In genomic region chr9:38036359-38037084, GRCh38 we compare ENCODE assay signal across 1 cellular context.
A peak's percentile ranks its signal among the peaks of the same experiment; 100 is the strongest.
TF ChIP-seq lines count a peak whose summit lies in the region.

No MANE protein-coding gene starts in this region.

TF ChIP-seq in K562, 482 proteins besides CTCF, POLR2A, EP300 and RAD21:
- peak; percentile 85 for TF ChIP-seq ESRRA (IDR thresholded peaks at IDR 0.05; ENCODE audit: borderline replicate concordance, low read depth)
- peak; percentile 14 for TF ChIP-seq PHF20 (IDR thresholded peaks at IDR 0.05; ENCODE audit: partially characterized antibody)
- peak; percentile 37; the same call in 1 of the 2 replicates for TF ChIP-seq TAL1 (IDR thresholded peaks at IDR 0.05)
- TF ChIP-seq NFIC (IDR thresholded peaks at IDR 0.05): 0 out of 2 replicates have a peak, but pooled peaks have one; percentile 9
- TF ChIP-seq KLF16 (IDR thresholded peaks at IDR 0.05): no peak
- TF ChIP-seq RFX7 (CRISPR knock-in tag; IDR thresholded peaks at IDR 0.05): no peak
- peak; percentile 77 for TF ChIP-seq RBM25 (IDR thresholded peaks at IDR 0.05; ENCODE audit: low read depth, low read length, severe bottlenecking)
- TF ChIP-seq HDAC1 (IDR thresholded peaks at IDR 0.05): 0 out of 4 replicates have a peak, but pooled peaks of 1 of the 2 experiments have one; percentile 56
- TF ChIP-seq ZBTB7A (IDR thresholded peaks at IDR 0.05; ENCODE audit: borderline replicate concordance, control insufficient read depth, low read depth, low read length): peak; percentile 31; the same call in 1 of the 2 replicates
- TF ChIP-seq FOSL1 (tag; conservative IDR thresholded peaks at IDR 0.05): no peak
- TF ChIP-seq JUND (IDR thresholded peaks at IDR 0.05; ENCODE audit: borderline replicate concordance, low read depth, low read length): peak; percentile 53; the same call in 1 of the 2 replicates
- no peak; the same call in 2 of the 3 replicates for TF ChIP-seq JUND (tag; IDR thresholded peaks at IDR 0.05; ENCODE audit: borderline replicate concordance, low read depth, low read length)
- TF ChIP-seq ZNF280A (IDR thresholded peaks at IDR 0.05; ENCODE audit: low read depth, partially characterized antibody): no peak
- no peak for TF ChIP-seq ZNF398 (CRISPR knock-in tag; IDR thresholded peaks at IDR 0.05)
- TF ChIP-seq RCOR1 (IDR thresholded peaks at IDR 0.05; ENCODE audit: borderline replicate concordance in 1 of 2, low read depth in 2 of 2, low read length in 2 of 2): peak in 1 of 2 experiments; percentile 26; a peak in 1 of 4 replicates
- TF ChIP-seq ZNF408 (CRISPR knock-in tag; IDR thresholded peaks at IDR 0.05; ENCODE audit: low read depth): no peak
- TF ChIP-seq RNF219 (CRISPR knock-in tag; IDR thresholded peaks at IDR 0.05): no peak
- peak; percentile 51 for TF ChIP-seq CBFA2T2 (conservative IDR thresholded peaks at IDR 0.05)
- peak; percentile 58; the same call in 1 of the 2 replicates for TF ChIP-seq CEBPB (tag; IDR thresholded peaks at IDR 0.05)
- TF ChIP-seq ZNF263 (CRISPR knock-in tag; IDR thresholded peaks at IDR 0.05; ENCODE audit: borderline replicate concordance): no peak
- no peak for TF ChIP-seq BRD4 (IDR thresholded peaks at IDR 0.05)
- TF ChIP-seq ARID1B (IDR thresholded peaks at IDR 0.05): peak; percentile 62
- TF ChIP-seq CEBPG (CRISPR knock-in tag; IDR thresholded peaks at IDR 0.05): 0 out of 2 replicates have a peak, but pooled peaks have one; percentile 25
- TF ChIP-seq CEBPG (tag; conservative IDR thresholded peaks at IDR 0.05 in 1 of 2, IDR thresholded peaks at IDR 0.05 in 1 of 2): no peak
- 0 out of 2 replicates have a peak, but pooled peaks have one; percentile 5 for TF ChIP-seq SMAD4 (CRISPR knock-in tag; conservative IDR thresholded peaks at IDR 0.05)
- TF ChIP-seq MTF1 (CRISPR knock-in tag; IDR thresholded peaks at IDR 0.05; ENCODE audit: borderline replicate concordance): no peak
- peak; percentile 21; the same call in 1 of the 2 replicates for TF ChIP-seq MTA2 (IDR thresholded peaks at IDR 0.05; ENCODE audit: low read depth)
- TF ChIP-seq CBFA2T3 (IDR thresholded peaks at IDR 0.05): peak; percentile 69
- no peak for TF ChIP-seq DMBX1 (CRISPR knock-in tag; IDR thresholded peaks at IDR 0.05; ENCODE audit: borderline replicate concordance)
- no peak for TF ChIP-seq FOXP4 (CRISPR knock-in tag; IDR thresholded peaks at IDR 0.05; ENCODE audit: borderline replicate concordance)
- no peak for TF ChIP-seq KDM4B (IDR thresholded peaks at IDR 0.05; ENCODE audit: borderline replicate concordance in 2 of 2, low read depth in 1 of 2)
- no peak for TF ChIP-seq ZNF75A (CRISPR knock-in tag; IDR thresholded peaks at IDR 0.05)
- TF ChIP-seq DEAF1 (CRISPR knock-in tag; IDR thresholded peaks at IDR 0.05): no peak
- peak; percentile 48 for TF ChIP-seq TCF3 (CRISPR knock-in tag; IDR thresholded peaks at IDR 0.05)
- TF ChIP-seq UBTF (IDR thresholded peaks at IDR 0.05; ENCODE audit: borderline replicate concordance in 1 of 2, low read depth in 2 of 2, low read length in 2 of 2): 0 out of 4 replicates have a peak, but pooled peaks of 1 of the 2 experiments have one; percentile 38
- peak; percentile 43; the same call in 1 of the 2 replicates for TF ChIP-seq EGR1 (conservative IDR thresholded peaks at IDR 0.05)
- TF ChIP-seq MYNN (IDR thresholded peaks at IDR 0.05): peak; percentile 54; the same call in 1 of the 2 replicates
- TF ChIP-seq MYNN (CRISPR knock-in tag; IDR thresholded peaks at IDR 0.05): no peak
- TF ChIP-seq PREB (CRISPR knock-in tag; IDR thresholded peaks at IDR 0.05): no peak
- 0 out of 2 replicates have a peak, but pooled peaks have one; percentile 36 for TF ChIP-seq SMARCA5 (IDR thresholded peaks at IDR 0.05)
- no peak for TF ChIP-seq SP1 (CRISPR knock-in tag; IDR thresholded peaks at IDR 0.05)
- peak; percentile 63; the same call in 1 of the 2 replicates for TF ChIP-seq HDAC2 (IDR thresholded peaks at IDR 0.05)
- TF ChIP-seq IRF2 (CRISPR knock-in tag; IDR thresholded peaks at IDR 0.05): no peak
- peak; percentile 76 for TF ChIP-seq ADNP (tag; IDR thresholded peaks at IDR 0.05)
- peak; percentile 22 for TF ChIP-seq CHD4 (IDR thresholded peaks at IDR 0.05; ENCODE audit: insufficient read depth, insufficient replicate concordance, low read depth, low read length, poor library complexity, severe bottlenecking)
- no peak for TF ChIP-seq CGGBP1 (CRISPR knock-in tag; IDR thresholded peaks at IDR 0.05)
- TF ChIP-seq BCOR (IDR thresholded peaks at IDR 0.05): peak; percentile 87
